Comparison of ENCODE assay signal across 8 cellular contexts in genomic region chr12:121795029-121795977, GRCh38. TPM values are rescaled to one million over a fixed set of nuclear protein-coding genes. Genes with fewer than 3 reads are reported as not detected.
A peak's percentile ranks its signal among the peaks of the same experiment; 100 is the strongest.
DNase-seq lines count a peak whose midpoint lies in the region; ATAC-seq and TF ChIP-seq lines count a peak whose summit lies in the region.

No MANE protein-coding gene starts in this region.

- no peaks in the 10 kb centered on the region for H3K9me3 ChIP-seq in mucosa of rectum (ENCODE audit: control insufficient read depth in 2 of 2, low read length in 2 of 2)

- H3K4me3 ChIP-seq in epithelial cell of proximal tubule (ENCODE audit: low read depth, low read length) (peak overlapping the region; percentile 24), mucosa of rectum (ENCODE audit: low read length in 2 of 2) (peak overlapping the region in 1 of 2 donors; percentile 62)

- peaks cover 0 to 8% of the 10 kb centered on the region in 2 donors for H3K36me3 ChIP-seq in mucosa of rectum (ENCODE audit: control insufficient read depth in 2 of 2, insufficient read depth in 2 of 2, low read length in 2 of 2)

- ATAC-seq in HG03066 (IDR thresholded peaks at IDR 0.05; ENCODE audit: low read depth, unreplicated experiment): peak; percentile 28

- peaks cover 62 to 78% of the 10 kb centered on the region in 2 donors for H3K4me1 ChIP-seq in mucosa of rectum (ENCODE audit: control insufficient read depth in 2 of 2, insufficient read depth in 2 of 2, low read length in 2 of 2)

- H3K27me3 ChIP-seq in mucosa of rectum (ENCODE audit: control insufficient read depth in 2 of 2, insufficient read depth in 2 of 2, low read length in 2 of 2): no peaks in the 10 kb centered on the region

- H3K27ac ChIP-seq in mucosa of rectum (ENCODE audit: low read depth in 2 of 2, low read length in 2 of 2): peak overlapping the region; percentile 87 to 88

- peak; percentile 97 for TF ChIP-seq CTCF in epithelial cell of proximal tubule (conservative IDR thresholded peaks at IDR 0.05; ENCODE audit: low read depth, low read length)

- H3K9ac ChIP-seq in mucosa of rectum (ENCODE audit: low read depth in 1 of 2, low read length in 2 of 2): peak overlapping the region; percentile 65 to 74

- peak; percentile 48 for DNase-seq in DMS153 (lab: John Stamatoyannopoulos, UW)
- peak; percentile 66 for DNase-seq in NOMO-1 treated with DMSO at 0.1 percent for 48 hours (lab: John Stamatoyannopoulos, UW; ENCODE audit: unreplicated experiment)
- peak; percentile 91 for DNase-seq in activated T-cell treated with anti-CD3 and anti-CD28 coated beads, Interleukin-2, amount 50 U/mL, for 1 hour
- DNase-seq in epithelial cell of proximal tubule (ENCODE audit: low read depth): no peak
- peak; percentile 73 to 91 (median 82) for DNase-seq in stimulated activated naive CD4-positive, alpha-beta T cell (lab: John Stamatoyannopoulos, UW)
- DNase-seq in GM19240 (ENCODE audit: insufficient read length, low spot score): no peak

RNA-seq across cellular contexts. Expression of gene RHOF, which starts 1.8 kb away (rescaled TPM):
- total RNA-seq in epithelial cell of proximal tubule: 180 and 181 TPM in 2 replicates

RNA-seq across cellular contexts. Expression of gene SETD1B, which starts 8.5 kb away (rescaled TPM):
- total RNA-seq in epithelial cell of proximal tubule: 4.4 and 5.2 TPM in 2 replicates

Comparison
In these comparisons a context has a peak if more than half of its experiments do, and no peak if none do; other contexts are left out.
1. DNase-seq: peak in DMS153 (single experiment), NOMO-1 treated with DMSO at 0.1 percent for 48 hours (single experiment), activated T-cell treated with anti-CD3 and anti-CD28 coated beads, Interleukin-2, amount 50 U/mL, for 1 hour (single experiment) and stimulated activated naive CD4-positive, alpha-beta T cell (6 of 6); none in epithelial cell of proximal tubule (single experiment) and GM19240 (single experiment).